12 cellular contexts compared by ENCODE assay signal in genomic region chr6:95923518-95923917, GRCh38.
DNase-seq lines count a peak whose midpoint lies in the region; ATAC-seq and TF ChIP-seq lines count a peak whose summit lies in the region.
"Had no signal": no experiment of that assay in that cellular context is flagged by ENCODE, and none has a peak within 500 bp of the region (broad histone marks: within the 10 kb centered on the region; RNA-seq: fewer than 3 reads in every experiment).

No MANE protein-coding gene starts in this region.

- TF ChIP-seq POLR2A in erythroblast (IDR thresholded peaks at IDR 0.05; ENCODE audit: low read length): no peak

- no peaks in the 10 kb centered on the region for H3K9me3 ChIP-seq in T-helper 17 cell (ENCODE audit: control insufficient read depth, low read length, poor library complexity, severe bottlenecking)
- H3K9me3 ChIP-seq: ovary had no signal

- no peak overlapping the region for H3K27ac ChIP-seq in KMS-11
- H3K27ac ChIP-seq: ovary had no signal

- H3K4me3 Mint-ChIP-seq in T-helper 17 cell: no peak overlapping the region
- H3K4me3 Mint-ChIP-seq: stimulated activated naive CD8-positive, alpha-beta T cell treated with anti-CD3 and anti-CD28 coated beads, Interleukin-15, Interleukin-2, amounts not matched to agents 100 ng/mL and 50 ng/mL, for 24 hours had no signal

- H3K4me2 ChIP-seq in KMS-11: no peak overlapping the region

- no peaks in the 10 kb centered on the region for H3K4me1 Mint-ChIP-seq in T-helper 17 cell

- H3K27ac Mint-ChIP-seq in T-helper 17 cell: no peak overlapping the region
- H3K27ac Mint-ChIP-seq: stimulated activated naive CD8-positive, alpha-beta T cell treated with anti-CD3 and anti-CD28 coated beads, Interleukin-15, Interleukin-2, amounts not matched to agents 100 ng/mL and 50 ng/mL, for 24 hours had no signal

- no peak overlapping the region for H3K4me3 ChIP-seq in KMS-11 (IDR thresholded peaks at IDR 0.05; ENCODE audit: insufficient read depth, low read depth, low read length)
- H3K4me3 ChIP-seq: ovary had no signal

- TF ChIP-seq CTCF in KMS-11 (conservative IDR thresholded peaks at IDR 0.05; ENCODE audit: low read depth, low read length): 0 out of 2 replicates have a peak, but pooled peaks have one; percentile 23

- H3K4me1 ChIP-seq in KMS-11 (ENCODE audit: low read depth, poor library complexity, severe bottlenecking): no peaks in the 10 kb centered on the region

- H3K36me3 Mint-ChIP-seq in T-helper 17 cell (ENCODE audit: low read depth): no peaks in the 10 kb centered on the region

- ATAC-seq in GM18868 (IDR thresholded peaks at IDR 0.05; ENCODE audit: unreplicated experiment) (peak; percentile 71), T-helper 17 cell (no peak), HG02642 (IDR thresholded peaks at IDR 0.05; ENCODE audit: poor library complexity, unreplicated experiment) (no peak)

- H3K9ac ChIP-seq in KMS-11: no peak overlapping the region

- H3K79me2 ChIP-seq in KMS-11 (ENCODE audit: insufficient read depth, low read depth): no peaks in the 10 kb centered on the region

- H3K36me3 ChIP-seq in KMS-11 (ENCODE audit: insufficient read depth): no peaks in the 10 kb centered on the region
- H3K36me3 ChIP-seq: ovary had no signal

- no peaks in the 10 kb centered on the region for H4K20me1 ChIP-seq in KMS-11 (ENCODE audit: insufficient read depth)

- no peaks in the 10 kb centered on the region for H3K27me3 Mint-ChIP-seq in T-helper 17 cell
- H3K27me3 Mint-ChIP-seq: stimulated activated naive CD8-positive, alpha-beta T cell treated with anti-CD3 and anti-CD28 coated beads, Interleukin-15, Interleukin-2, amounts not matched to agents 100 ng/mL and 50 ng/mL, for 24 hours had no signal

- peak; percentile 2 for DNase-seq in DMS114 treated with DMSO at 0.1 percent for 48 hours (lab: John Stamatoyannopoulos, UW; ENCODE audit: unreplicated experiment)
- DNase-seq in erythroblast (lab: John Stamatoyannopoulos, UW): peak; percentile 0 to 13
- DNase-seq in COLO829 (ENCODE audit: low spot score): no peak
- no peak for DNase-seq in NCI-H1092 treated with DMSO at 0.1 percent for 48 hours (lab: John Stamatoyannopoulos, UW)
- DNase-seq in T-helper 17 cell: no peak
- DNase-seq: activated CD8-positive, alpha-beta memory T cell treated with anti-CD3 and anti-CD28 coated beads, Interleukin-2, amount 50 U/mL, for 4 hours; MV-4-11; ovary had no signal

- no peaks in the 10 kb centered on the region for H3K27me3 ChIP-seq in KMS-11 (ENCODE audit: insufficient read depth, low read depth)
- H3K27me3 ChIP-seq: ovary had no signal

- no peak overlapping the region for H2AFZ ChIP-seq in KMS-11 (ENCODE audit: low read depth)

Comparison
In these comparisons a context has a peak if more than half of its experiments do, and no peak if none do; other contexts are left out.
1. DNase-seq: peak in DMS114 treated with DMSO at 0.1 percent for 48 hours (single experiment) and erythroblast (2 of 2); none in COLO829 (single experiment), NCI-H1092 treated with DMSO at 0.1 percent for 48 hours (single experiment) and T-helper 17 cell (0 of 3).